ENCODE assay signal across 17 cellular contexts in genomic region chr16:58848662-58849002, GRCh38.
DNase-seq lines count a peak whose midpoint lies in the region; ATAC-seq and TF ChIP-seq lines count a peak whose summit lies in the region.
"Had no signal": no experiment of that assay in that cellular context is flagged by ENCODE, and none has a peak within 500 bp of the region (broad histone marks: within the 10 kb centered on the region; RNA-seq: fewer than 3 reads in every experiment).

No MANE protein-coding gene starts in this region.

- TF ChIP-seq CTCF in HEK293 (tag by site-specific recombination; IDR thresholded peaks at IDR 0.05), result no peak
- TF ChIP-seq CTCF in endodermal cell (conservative IDR thresholded peaks at IDR 0.05), result no peak
- TF ChIP-seq CTCF in type B pancreatic cell (conservative IDR thresholded peaks at IDR 0.05), result no peak
- no peak for TF ChIP-seq CTCF in mesothelial cell of epicardium (IDR thresholded peaks at IDR 0.05; ENCODE audit: unreplicated experiment)

- DNase-seq in MV-4-11 (lab: John Stamatoyannopoulos, UW) (peak; percentile 36), endodermal cell (peak; percentile 52), type B pancreatic cell (ENCODE audit: extremely low spot score, unreplicated experiment) (no peak), mesothelial cell of epicardium (ENCODE audit: low spot score in 2 of 2, unreplicated experiment in 2 of 2) (no peak)
- DNase-seq in stimulated activated naive CD4-positive, alpha-beta T cell (lab: John Stamatoyannopoulos, UW), result no peak
- DNase-seq: CD8-positive, alpha-beta T cell; COR-L47; DMS 273 treated with DMSO at 0.1 percent for 48 hours; DMS53; GOT3; H7; KG1 had no signal

- H3K36me3 Mint-ChIP-seq in endodermal cell (ENCODE audit: low read depth) (peaks cover 4% of the 10 kb centered on the region), type B pancreatic cell (no peaks in the 10 kb centered on the region), mesothelial cell of epicardium (no peaks in the 10 kb centered on the region)
- H3K36me3 Mint-ChIP-seq: CD8-positive, alpha-beta T cell; IgD-negative memory B cell had no signal

- 90 to 96% methylated on average over 2 of the region's 2 CpGs for WGBS in endodermal cell (ENCODE audit: insufficient coverage in 1 of 2, insufficient read length in 1 of 2), 2 experiments

- H3K27ac Mint-ChIP-seq in endodermal cell, result peak overlapping the region; percentile 33
- peak overlapping the region; percentile 50 for H3K27ac Mint-ChIP-seq in type B pancreatic cell
- H3K27ac Mint-ChIP-seq in mesothelial cell of epicardium, result no peak overlapping the region
- H3K27ac Mint-ChIP-seq: B cell; CD8-positive, alpha-beta T cell; IgD-negative memory B cell had no signal

- no peaks in the 10 kb centered on the region for H3K9me3 ChIP-seq in HEK293 (ENCODE audit: control insufficient read depth, insufficient read depth, low read depth, low read length)
- H3K9me3 ChIP-seq in endodermal cell (ENCODE audit: control insufficient read depth, low read length), result peaks cover 6% of the 10 kb centered on the region

- H3K4me3 ChIP-seq in HEK293 (ENCODE audit: low read depth, low read length) (no peak overlapping the region), endodermal cell (ENCODE audit: low read length) (no peak overlapping the region)
- H3K4me3 ChIP-seq: BLaER1 treated with 17β-estradiol and CSF1 and Interleukin-3, amounts not matched to agents 10 nM and 100 nM had no signal

- H3K4me1 Mint-ChIP-seq in endodermal cell (peaks cover 29% of the 10 kb centered on the region), type B pancreatic cell (ENCODE audit: unreplicated experiment) (peaks cover 4% of the 10 kb centered on the region), mesothelial cell of epicardium (no peaks in the 10 kb centered on the region)
- H3K4me1 Mint-ChIP-seq: B cell, IgD-negative memory B cell had no signal

- H3K9ac ChIP-seq in endodermal cell (ENCODE audit: extremely low read depth, low read length, poor library complexity, severe bottlenecking), result no peak overlapping the region
- H3K9ac ChIP-seq: BLaER1 treated with 17β-estradiol and CSF1 and Interleukin-3, amounts not matched to agents 10 nM and 100 nM had no signal

- H3K27me3 Mint-ChIP-seq in endodermal cell (ENCODE audit: insufficient read depth) (no peaks in the 10 kb centered on the region), type B pancreatic cell (peaks cover 6% of the 10 kb centered on the region), mesothelial cell of epicardium (ENCODE audit: low read depth) (peaks cover 20% of the 10 kb centered on the region)
- H3K27me3 Mint-ChIP-seq: IgD-negative memory B cell had no signal

- no peaks in the 10 kb centered on the region for H3K36me3 ChIP-seq in HEK293 (ENCODE audit: control insufficient read depth in 2 of 2, insufficient read depth in 1 of 2, low read length in 2 of 2)
- no peaks in the 10 kb centered on the region for H3K36me3 ChIP-seq in endodermal cell (ENCODE audit: control insufficient read depth, insufficient read depth, low read length)
- H3K36me3 ChIP-seq: BLaER1 treated with 17β-estradiol and CSF1 and Interleukin-3, amounts not matched to agents 10 nM and 100 nM had no signal

- no peak for ATAC-seq in HG02981 (IDR thresholded peaks at IDR 0.05; ENCODE audit: unreplicated experiment)
- ATAC-seq: CD8-positive, alpha-beta T cell had no signal

- POLR2A ChIA-PET in HEK293 (lab: Yijun Ruan, JAX), result no interaction called here

- H3K4me3 Mint-ChIP-seq in endodermal cell (no peak overlapping the region), type B pancreatic cell (no peak overlapping the region), mesothelial cell of epicardium (no peak overlapping the region)
- H3K4me3 Mint-ChIP-seq: B cell; CD8-positive, alpha-beta T cell; IgD-negative memory B cell had no signal

- CTCF ChIA-PET in HEK293 (lab: Yijun Ruan, JAX), result no interaction called here

- H3K27ac ChIP-seq in HEK293 (ENCODE audit: extremely low read depth, low read depth, low read length) (no peak overlapping the region), endodermal cell (ENCODE audit: low read depth, low read length) (no peak overlapping the region)

- no peaks in the 10 kb centered on the region for H3K27me3 ChIP-seq in endodermal cell (ENCODE audit: control insufficient read depth, insufficient read depth, low read length, poor library complexity, severe bottlenecking)
- H3K27me3 ChIP-seq: BLaER1 treated with 17β-estradiol and CSF1 and Interleukin-3, amounts not matched to agents 10 nM and 100 nM had no signal

- H3K9me3 Mint-ChIP-seq in endodermal cell (peaks cover 9% of the 10 kb centered on the region), type B pancreatic cell (no peaks in the 10 kb centered on the region), mesothelial cell of epicardium (no peaks in the 10 kb centered on the region)
- H3K9me3 Mint-ChIP-seq: CD8-positive, alpha-beta T cell had no signal

- no peaks in the 10 kb centered on the region for H3K4me1 ChIP-seq in HEK293 (ENCODE audit: control insufficient read depth, insufficient read depth, low read length)
- no peaks in the 10 kb centered on the region for H3K4me1 ChIP-seq in endodermal cell (ENCODE audit: control insufficient read depth, insufficient read depth, low read length)

TF ChIP-seq in HEK293, 187 proteins besides CTCF, POLR2A, EP300 and RAD21:
- TF ChIP-seq ZFP37 (tag by site-specific recombination; IDR thresholded peaks at IDR 0.05) (peak; percentile 93), HIC1 (tag by site-specific recombination; IDR thresholded peaks at IDR 0.05) (no peak)

Comparison
In these comparisons a context has a peak if more than half of its experiments do, and no peak if none do; other contexts are left out.
1. DNase-seq: peak in MV-4-11 (single experiment) and endodermal cell (single experiment); none in type B pancreatic cell (single experiment), mesothelial cell of epicardium (0 of 2) and stimulated activated naive CD4-positive, alpha-beta T cell (0 of 6).